ENCODE assay signal across 19 cellular contexts in the genomic region with DNA sequence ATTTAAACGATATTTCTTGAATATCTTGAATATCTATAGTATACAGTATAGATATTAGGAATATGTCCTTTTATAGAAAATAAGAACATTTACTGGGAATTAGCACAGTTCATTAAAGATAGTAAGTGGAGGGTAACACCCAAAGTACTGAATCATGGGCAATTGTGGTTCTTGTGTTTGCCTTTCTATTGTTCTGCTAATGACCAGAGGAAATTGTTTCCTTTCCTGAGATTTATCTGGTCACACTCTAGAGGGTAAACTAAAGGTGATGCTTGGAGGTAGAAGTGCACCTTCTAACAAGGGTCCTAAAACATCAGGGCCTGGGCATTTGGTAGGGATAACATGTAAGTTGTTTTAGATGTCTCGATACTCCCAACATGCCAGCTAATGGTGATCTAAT.
DNase-seq lines count a peak whose midpoint lies in the region; ATAC-seq and TF ChIP-seq lines count a peak whose summit lies in the region.
"Had no signal": no experiment of that assay in that cellular context is flagged by ENCODE, and none has a peak within 500 bp of the region (broad histone marks: within the 10 kb centered on the region; RNA-seq: fewer than 3 reads in every experiment).

No MANE protein-coding gene starts in this region.

- POLR2A ChIA-PET in WTC11 (lab: Charles Lee), result interaction anchor here (0.6 kb wide), 1 partner anchor 32 kb away, joined by 3 read pairs; no protein-coding TSS in a partner anchor

- no peak overlapping the region for H3K4ac ChIP-seq in mesendoderm (ENCODE audit: low read depth, low read length)

- H2BK120ac ChIP-seq in mesendoderm (ENCODE audit: low read depth, low read length), result no peak overlapping the region

- H3K4me1 Mint-ChIP-seq in WTC11 (peaks cover 39% of the 10 kb centered on the region), CD14-positive monocyte (no peaks in the 10 kb centered on the region), mesothelial cell of epicardium (no peaks in the 10 kb centered on the region)
- H3K4me1 Mint-ChIP-seq: CD4-positive, alpha-beta memory T cell; IgD-negative memory B cell had no signal

- H3K36me3 ChIP-seq in HUES64 (ENCODE audit: insufficient read depth, low read length) (no peaks in the 10 kb centered on the region), mesendoderm (ENCODE audit: control insufficient read depth, insufficient read depth, low read length) (no peaks in the 10 kb centered on the region)

- H3K36me3 Mint-ChIP-seq in WTC11, result peaks cover 8% of the 10 kb centered on the region
- no peaks in the 10 kb centered on the region for H3K36me3 Mint-ChIP-seq in CD14-positive monocyte
- no peaks in the 10 kb centered on the region for H3K36me3 Mint-ChIP-seq in mesothelial cell of epicardium
- H3K36me3 Mint-ChIP-seq: CD4-positive, alpha-beta memory T cell; IgD-negative memory B cell had no signal

- H3K4me3 ChIP-seq in HUES64 (ENCODE audit: low read length) (no peak overlapping the region), mesendoderm (ENCODE audit: low read length) (no peak overlapping the region)

- DNase-seq in WTC11 (ENCODE audit: low spot score) (no peak), mesendoderm (peak; percentile 15), renal cortical epithelial cell (ENCODE audit: low read depth) (peak; percentile 21), CD14-positive monocyte (ENCODE audit: low spot score) (no peak), mesothelial cell of epicardium (ENCODE audit: low spot score in 2 of 2, unreplicated experiment in 2 of 2) (no peak)
- DNase-seq: AML-193; CD4-positive, alpha-beta memory T cell; DMS153; DMS79; GDM1; GOT3; H7; KBM-7 had no signal

- H3K27ac ChIP-seq in HUES64 (ENCODE audit: low read depth, low read length) (0 out of 2 replicates have a peak overlapping the region, but pooled peaks have one; percentile 32), mesendoderm (ENCODE audit: low read depth, low read length) (no peak overlapping the region)
- H3K27ac ChIP-seq: C4-2B had no signal

- H3K9ac ChIP-seq in HUES64 (ENCODE audit: low read depth, low read length) (no peak overlapping the region), mesendoderm (ENCODE audit: low read length) (no peak overlapping the region)

- intact Hi-C loops in CD14-positive monocyte (cut with micrococcal nuclease), result no loop called here

- H3K27me3 ChIP-seq in HUES64 (ENCODE audit: insufficient read depth, low read length), result no peaks in the 10 kb centered on the region
- no peaks in the 10 kb centered on the region for H3K27me3 ChIP-seq in mesendoderm (ENCODE audit: insufficient read depth, low read length, poor library complexity)

- H3K4me2 ChIP-seq in mesendoderm (ENCODE audit: low read length), result no peak overlapping the region

- no peaks in the 10 kb centered on the region for H3K79me2 ChIP-seq in mesendoderm (ENCODE audit: control insufficient read depth, insufficient read depth, low read length)

- H3K27ac Mint-ChIP-seq in WTC11 (peak overlapping the region; percentile 86), CD14-positive monocyte (no peak overlapping the region), mesothelial cell of epicardium (no peak overlapping the region)
- H3K27ac Mint-ChIP-seq: CD4-positive, alpha-beta memory T cell; IgD-negative memory B cell had no signal

- H2BK15ac ChIP-seq in mesendoderm (replicated peaks; ENCODE audit: low read depth), result no peak overlapping the region

- CTCF ChIA-PET in WTC11 (lab: Charles Lee), result interaction anchor here (1.0 to 2.8 kb wide), 5 partner anchors 12 to 245 kb away, joined by 3 to 8 read pairs (median 4); no protein-coding TSS in a partner anchor

- H2AK5ac ChIP-seq in mesendoderm (ENCODE audit: low read length), result no peak overlapping the region

- H3K4me1 ChIP-seq in HUES64 (ENCODE audit: insufficient read depth, low read length) (peaks cover 24% of the 10 kb centered on the region), mesendoderm (ENCODE audit: control insufficient read depth, low read depth, low read length) (no peaks in the 10 kb centered on the region)

- peaks cover 6% of the 10 kb centered on the region for H3K9me3 ChIP-seq in HUES64 (ENCODE audit: insufficient read depth, low read depth, low read length)

- H3K18ac ChIP-seq in mesendoderm (ENCODE audit: low read length), result no peak overlapping the region

- no peak overlapping the region for H4K8ac ChIP-seq in mesendoderm (ENCODE audit: low read depth, low read length)

- peaks cover 9% of the 10 kb centered on the region for H3K9me3 Mint-ChIP-seq in WTC11
- peaks cover 0 to 8% (median 5%) of the 10 kb centered on the region in 7 donors for H3K9me3 Mint-ChIP-seq in CD14-positive monocyte
- peaks cover 7% of the 10 kb centered on the region for H3K9me3 Mint-ChIP-seq in mesothelial cell of epicardium

- H3K4me3 Mint-ChIP-seq in WTC11, result no peak overlapping the region
- H3K4me3 Mint-ChIP-seq in CD14-positive monocyte, result no peak overlapping the region
- no peak overlapping the region for H3K4me3 Mint-ChIP-seq in mesothelial cell of epicardium
- H3K4me3 Mint-ChIP-seq: CD4-positive, alpha-beta memory T cell; IgD-negative memory B cell had no signal

- no peak overlapping the region for H4K5ac ChIP-seq in mesendoderm (ENCODE audit: low read length)

- H2BK5ac ChIP-seq in mesendoderm (ENCODE audit: low read length), result no peak overlapping the region

- no peak for TF ChIP-seq CTCF in WTC11 (IDR thresholded peaks at IDR 0.05)
- TF ChIP-seq CTCF in CD14-positive monocyte (IDR thresholded peaks at IDR 0.05), result no peak
- TF ChIP-seq CTCF in mesothelial cell of epicardium (IDR thresholded peaks at IDR 0.05; ENCODE audit: unreplicated experiment), result no peak

- H3K27me3 Mint-ChIP-seq in WTC11 (ENCODE audit: low read depth), result no peaks in the 10 kb centered on the region
- H3K27me3 Mint-ChIP-seq in CD14-positive monocyte (ENCODE audit: low read depth in 3 of 3), result peaks cover 5 to 11% (median 6%) of the 10 kb centered on the region in 3 donors
- peaks cover 61% of the 10 kb centered on the region for H3K27me3 Mint-ChIP-seq in mesothelial cell of epicardium (ENCODE audit: low read depth)

- no peaks in the 10 kb centered on the region for H3K79me1 ChIP-seq in mesendoderm (ENCODE audit: low read length)

- WGBS in HUES64, result no CpG with 5 or more reads among the region's 2 CpGs
- no CpG with 5 or more reads among the region's 2 CpGs for WGBS in mesendoderm (ENCODE audit: extremely low coverage, insufficient coverage, low lambda C conversion rate)

- H3K23ac ChIP-seq in mesendoderm (ENCODE audit: low read length), result no peak overlapping the region

- no peak overlapping the region for H3K56ac ChIP-seq in mesendoderm (ENCODE audit: low read length)

- ATAC-seq in WTC11 (peak; percentile 77), GM21515 (IDR thresholded peaks at IDR 0.05; ENCODE audit: unreplicated experiment) (no peak), GM18867 (IDR thresholded peaks at IDR 0.05; ENCODE audit: unreplicated experiment) (no peak)
- ATAC-seq: HepG2 had no signal

TF ChIP-seq in WTC11, 78 proteins besides CTCF, POLR2A, EP300 and RAD21 (continues in another document):
- TF ChIP-seq ZNF671 (CRISPR knock-in tag; IDR thresholded peaks at IDR 0.05), result no peak
- TF ChIP-seq NFYB (CRISPR knock-in tag; conservative IDR thresholded peaks at IDR 0.05; ENCODE audit: low read depth), result no peak
- TF ChIP-seq, protein P1, sequence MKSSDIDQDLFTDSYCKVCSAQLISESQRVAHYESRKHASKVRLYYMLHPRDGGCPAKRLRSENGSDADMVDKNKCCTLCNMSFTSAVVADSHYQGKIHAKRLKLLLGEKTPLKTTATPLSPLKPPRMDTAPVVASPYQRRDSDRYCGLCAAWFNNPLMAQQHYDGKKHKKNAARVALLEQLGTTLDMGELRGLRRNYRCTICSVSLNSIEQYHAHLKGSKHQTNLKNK (CRISPR knock-in tag; IDR thresholded peaks at IDR 0.05), result no peak
- no peak for TF ChIP-seq ZNF138 (CRISPR knock-in tag; conservative IDR thresholded peaks at IDR 0.05)
- no peak for TF ChIP-seq GRHL2 (CRISPR knock-in tag; IDR thresholded peaks at IDR 0.05; ENCODE audit: insufficient replicate concordance, severe bottlenecking)
- TF ChIP-seq ATF1 (CRISPR knock-in tag; IDR thresholded peaks at IDR 0.05), result no peak
- TF ChIP-seq, protein P2, sequence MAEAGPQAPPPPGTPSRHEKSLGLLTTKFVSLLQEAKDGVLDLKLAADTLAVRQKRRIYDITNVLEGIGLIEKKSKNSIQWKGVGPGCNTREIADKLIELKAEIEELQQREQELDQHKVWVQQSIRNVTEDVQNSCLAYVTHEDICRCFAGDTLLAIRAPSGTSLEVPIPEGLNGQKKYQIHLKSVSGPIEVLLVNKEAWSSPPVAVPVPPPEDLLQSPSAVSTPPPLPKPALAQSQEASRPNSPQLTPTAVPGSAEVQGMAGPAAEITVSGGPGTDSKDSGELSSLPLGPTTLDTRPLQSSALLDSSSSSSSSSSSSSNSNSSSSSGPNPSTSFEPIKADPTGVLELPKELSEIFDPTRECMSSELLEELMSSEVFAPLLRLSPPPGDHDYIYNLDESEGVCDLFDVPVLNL (CRISPR knock-in tag; IDR thresholded peaks at IDR 0.05; ENCODE audit: borderline replicate concordance, low read depth), result no peak

Comparison
In these comparisons a context has a peak if more than half of its experiments do, and no peak if none do; other contexts are left out.
1. DNase-seq: peak in mesendoderm (single experiment) and renal cortical epithelial cell (single experiment); none in WTC11 (single experiment), CD14-positive monocyte (single experiment) and mesothelial cell of epicardium (0 of 2).